Comparison of ENCODE assay signal across 25 cellular contexts in genomic region chr21:42489991-42490390, GRCh38. TPM values are rescaled to one million over a fixed set of nuclear protein-coding genes. Genes with fewer than 3 reads are reported as not detected.
A peak's percentile ranks its signal among the peaks of the same experiment; 100 is the strongest.
DNase-seq lines count a peak whose midpoint lies in the region; ATAC-seq and TF ChIP-seq lines count a peak whose summit lies in the region.
"Had no signal": no experiment of that assay in that cellular context is flagged by ENCODE, and none has a peak within 500 bp of the region (broad histone marks: within the 10 kb centered on the region; RNA-seq: fewer than 3 reads in every experiment).

No MANE protein-coding gene starts in this region.

- no peak for TF ChIP-seq POLR2A in testis (IDR thresholded peaks at IDR 0.05)

- H3K9me3 ChIP-seq in colonic mucosa (no peaks in the 10 kb centered on the region), testis (no peaks in the 10 kb centered on the region)
- H3K9me3 ChIP-seq: BE2C, Caco-2 had no signal

- H3K36me3 ChIP-seq in colonic mucosa (no peaks in the 10 kb centered on the region), testis (ENCODE audit: low read depth, missing control alignments) (no peaks in the 10 kb centered on the region)
- H3K36me3 ChIP-seq: BE2C, BLaER1 had no signal

- DNase-seq in activated B cell treated with CpG ODN at 0.5 μM for 24 hours: no peak
- DNase-seq in colonic mucosa: no peak
- peak; percentile 11 for DNase-seq in testis
- no peak for DNase-seq in COR-L47 (lab: John Stamatoyannopoulos, UW)
- no peak for DNase-seq in NCI-H345 (lab: John Stamatoyannopoulos, UW)
- DNase-seq: 8988T; ACHN; BE2C; C1 segment of cervical spinal cord; Caco-2; Calu3; CD4-positive, alpha-beta memory T cell; CD4-positive, CD25-positive, alpha-beta regulatory T cell; CD8-positive, alpha-beta memory T cell; DMS 273 treated with DMSO at 0.1 percent for 48 hours; DMS153; DMS53; DMS79; DND-41; EL; GDM1 had no signal

- ATAC-seq in activated B cell treated with CpG ODN at 0.5 μM for 24 hours (ENCODE audit: low read depth): no peak
- ATAC-seq: GM12878 had no signal

- POLR2A ChIA-PET in activated B cell treated with CpG ODN at 0.5 μM for 24 hours (lab: Charles Lee): no interaction called here

- peak overlapping the region; percentile 64 for H3K27ac ChIP-seq in colonic mucosa
- H3K27ac ChIP-seq in testis: no peak overlapping the region
- H3K27ac ChIP-seq: BLaER1 had no signal

- H3K4me1 ChIP-seq in colonic mucosa (peaks cover 8% of the 10 kb centered on the region), testis (no peaks in the 10 kb centered on the region)
- H3K4me1 ChIP-seq: BE2C had no signal

- H3K9ac ChIP-seq in colonic mucosa (ENCODE audit: low read depth in 2 of 2, low read length in 2 of 2): no peak overlapping the region
- H3K9ac ChIP-seq: BLaER1 had no signal

- H3K4me3 ChIP-seq in colonic mucosa (no peak overlapping the region), testis (no peak overlapping the region)
- H3K4me3 ChIP-seq: BLaER1, GM12878 had no signal

- H3K27me3 Mint-ChIP-seq in activated B cell treated with CpG ODN at 0.5 μM for 24 hours: peaks cover 27% of the 10 kb centered on the region

- no peaks in the 10 kb centered on the region for H3K27me3 ChIP-seq in colonic mucosa
- no peaks in the 10 kb centered on the region for H3K27me3 ChIP-seq in testis
- H3K27me3 ChIP-seq: BLaER1 had no signal

- H3K4me3 Mint-ChIP-seq in activated B cell treated with CpG ODN at 0.5 μM for 24 hours: no peak overlapping the region
- H3K4me3 Mint-ChIP-seq: CD14-positive monocyte; CD4-positive, alpha-beta memory T cell; CD4-positive, CD25-positive, alpha-beta regulatory T cell; CD8-positive, alpha-beta memory T cell had no signal

- TF ChIP-seq CTCF in activated B cell treated with CpG ODN at 0.5 μM for 24 hours (IDR thresholded peaks at IDR 0.05) (no peak), colonic mucosa (IDR thresholded peaks at IDR 0.05) (no peak), testis (IDR thresholded peaks at IDR 0.05) (no peak)

- 91 to 93% methylated on average over 4 of the region's 4 CpGs for WGBS in testis, 2 donors

- H3K27ac Mint-ChIP-seq in activated B cell treated with CpG ODN at 0.5 μM for 24 hours: peak overlapping the region; percentile 31
- H3K27ac Mint-ChIP-seq: CD14-positive monocyte; CD4-positive, alpha-beta memory T cell; CD4-positive, CD25-positive, alpha-beta regulatory T cell had no signal

- intact Hi-C loops in activated B cell treated with CpG ODN at 0.5 μM for 24 hours (cut with micrococcal nuclease) (no loop called here), colonic mucosa (cut with DNase I) (no loop called here), testis (cut with DNase I; ENCODE audit: low total_unique reads) (no loop called here)

- CTCF ChIA-PET in activated B cell treated with CpG ODN at 0.5 μM for 24 hours (lab: Charles Lee): interaction anchor here (1.4 kb wide), 1 partner anchor 23 kb away, joined by 5 read pairs; no protein-coding TSS in a partner anchor

- no peaks in the 10 kb centered on the region for H3K36me3 Mint-ChIP-seq in activated B cell treated with CpG ODN at 0.5 μM for 24 hours (ENCODE audit: low read depth)
- H3K36me3 Mint-ChIP-seq: CD14-positive monocyte; CD4-positive, alpha-beta memory T cell; CD4-positive, CD25-positive, alpha-beta regulatory T cell had no signal

- peaks cover 3% of the 10 kb centered on the region for H3K4me1 Mint-ChIP-seq in activated B cell treated with CpG ODN at 0.5 μM for 24 hours
- H3K4me1 Mint-ChIP-seq: CD8-positive, alpha-beta memory T cell had no signal

- peaks cover 3% of the 10 kb centered on the region for H3K9me3 Mint-ChIP-seq in activated B cell treated with CpG ODN at 0.5 μM for 24 hours
- H3K9me3 Mint-ChIP-seq: CD8-positive, alpha-beta memory T cell had no signal

RNA-seq across cellular contexts. Expression of gene RSPH1, which starts 6.0 kb away (rescaled TPM):
- total RNA-seq in activated B cell treated with CpG ODN at 0.5 μM for 24 hours (0.38 TPM in 1 of 2 replicates, not detected in the other), colonic mucosa (1 to 10 TPM; 6.9 to 7.5 TPM), testis (10 to 100 TPM; 10.4 to 20.8 TPM)
- polyA plus RNA-seq in testis (ENCODE audit: insufficient read depth, low read depth, low replicate concordance): 59.6 TPM
- total RNA-seq: CD4-positive, alpha-beta memory T cell; CD8-positive, alpha-beta memory T cell had no signal
- polyA plus RNA-seq: AG04450; CD14-positive monocyte; CD4-positive, alpha-beta memory T cell; CD4-positive, CD25-positive, alpha-beta regulatory T cell; CD8-positive, alpha-beta memory T cell had no signal

RNA-seq across cellular contexts. Expression of gene SLC37A1, which starts 23.7 kb away (rescaled TPM):
- total RNA-seq in activated B cell treated with CpG ODN at 0.5 μM for 24 hours (39.8 and 47.9 TPM in 2 replicates), colonic mucosa (100 to 1,000 TPM in 1 of 2 donors, 10 to 100 TPM in 1; 98.5 to 118 TPM), testis (10 to 100 TPM; 22.6 to 24.3 TPM)
- 48.3 TPM for polyA plus RNA-seq in testis (ENCODE audit: insufficient read depth, low read depth, low replicate concordance)
